ENCODE assay signal across 25 cellular contexts in the genomic region with DNA sequence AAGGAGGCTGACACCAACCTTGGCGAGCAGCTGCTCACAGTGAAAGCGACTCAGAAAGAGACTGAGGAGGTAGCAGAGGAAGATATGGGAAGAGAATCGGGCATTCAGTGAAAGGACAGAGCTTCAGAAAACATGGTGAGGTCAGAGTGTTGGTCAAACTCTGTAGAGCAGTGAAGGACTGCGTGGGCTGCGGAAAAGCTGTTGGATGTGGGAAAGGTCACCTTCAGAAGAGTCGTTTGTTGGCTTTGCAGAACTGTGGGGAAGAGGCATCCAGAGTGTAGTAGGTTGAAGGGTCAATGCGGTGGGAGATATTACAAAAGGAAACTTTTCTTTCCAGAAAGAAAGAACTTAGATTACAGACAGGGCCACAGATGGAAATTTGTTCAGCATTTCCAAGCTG. TPM values are rescaled to one million over a fixed set of nuclear protein-coding genes. Genes with fewer than 3 reads are reported as not detected.
"Had no signal": no experiment of that assay in that cellular context is flagged by ENCODE, and none has a peak within 500 bp of the region (broad histone marks: within the 10 kb centered on the region; RNA-seq: fewer than 3 reads in every experiment).

No MANE protein-coding gene starts in this region.

- H3K36me3 ChIP-seq: breast epithelium, neutrophil, pancreas, stomach had no signal

- DNase-seq: activated CD4-positive, alpha-beta T cell treated with anti-CD3 and anti-CD28 coated beads, Interleukin-2, amount 10 ng/mL, durations not matched to agents 24 days and 14 days; activated CD8-positive, alpha-beta T cell treated with anti-CD3 and anti-CD28 coated beads, Interleukin-2, amount 10 ng/mL, durations not matched to agents 7 days and 5 days; activated T-cell treated with anti-CD3 and anti-CD28 coated beads, Interleukin-2, amount 50 U/mL, for 24 hours; esophagus squamous epithelium; midbrain; pancreas; right lobe of liver; small intestine; stimulated activated CD4-positive, alpha-beta T cell treated with anti-CD3 and anti-CD28 coated beads, Interleukin-2, amount 100 ng/mL, for 24 hours; stomach; T-cell; trophoblast cell had no signal

- H3K27me3 ChIP-seq: ascending aorta, breast epithelium, esophagus squamous epithelium, neutrophil, pancreas, right lobe of liver, stomach had no signal

- H3K4me3 Mint-ChIP-seq: activated CD4-positive, alpha-beta T cell treated with anti-CD3 and anti-CD28 coated beads, Interleukin-2, amount 10 ng/mL, durations not matched to agents 24 days and 14 days; activated CD8-positive, alpha-beta T cell treated with anti-CD3 and anti-CD28 coated beads, Interleukin-2, amount 10 ng/mL, durations not matched to agents 7 days and 5 days; activated T-cell treated with anti-CD3 and anti-CD28 coated beads, Interleukin-2, amount 50 U/mL, for 24 hours; activated T-helper 17 cell treated with anti-CD3 and anti-CD28 coated beads, Interleukin-2, amount 50 U/mL, for 72 hours; central memory CD8-positive, alpha-beta T cell; natural killer cell treated with Interleukin-12 subunit alpha and Interleukin-12 subunit beta and Interleukin-15 and Interleukin-18, amount 100 ng/mL, for 72 hours; stimulated activated effector memory CD8-positive, alpha-beta T cell treated with anti-CD3 and anti-CD28 coated beads, Interleukin-12 subunit alpha, Interleukin-12 subunit beta, amount 100 ng/mL, for 72 hours; T-cell; T-helper 2 cell treated with Interferon-gamma antibody and Interleukin-4, amounts not matched to agents 5 μg/mL and 100 μg/mL, for 36 hours had no signal

- ATAC-seq: activated CD4-positive, CD25-positive, alpha-beta regulatory T cell treated with anti-CD3 and anti-CD28 coated beads, Interleukin-2, amount 50 U/mL, for 24 hours; activated CD8-positive, alpha-beta T cell treated with anti-CD3 and anti-CD28 coated beads, Interleukin-2, amount 10 ng/mL, durations not matched to agents 7 days and 5 days; activated naive CD4-positive, alpha-beta T cell treated with anti-CD3 and anti-CD28 coated beads, Interleukin-2, amount 50 U/mL, for 72 hours; activated T-helper 17 cell treated with anti-CD3 and anti-CD28 coated beads, Interleukin-2, amount 50 U/mL, for 72 hours; left lobe of liver; natural killer cell treated with Interleukin-12 subunit alpha and Interleukin-12 subunit beta and Interleukin-15 and Interleukin-18, amount 100 ng/mL, for 72 hours; pancreas; right lobe of liver; stimulated activated effector memory CD8-positive, alpha-beta T cell treated with anti-CD3 and anti-CD28 coated beads, Interleukin-12 subunit alpha, Interleukin-12 subunit beta, amount 100 ng/mL, for 72 hours; T-cell had no signal

- H3K27ac ChIP-seq: ascending aorta, coronary artery, neutrophil, pancreas, right lobe of liver, VCaP had no signal

- H3K4me1 ChIP-seq: breast epithelium, pancreas, right lobe of liver had no signal

- H3K9me3 Mint-ChIP-seq: activated CD4-positive, alpha-beta T cell treated with anti-CD3 and anti-CD28 coated beads, Interleukin-2, amount 10 ng/mL, durations not matched to agents 24 days and 14 days; activated T-cell treated with anti-CD3 and anti-CD28 coated beads, Interleukin-2, amount 50 U/mL, for 24 hours; activated T-helper 17 cell treated with anti-CD3 and anti-CD28 coated beads, Interleukin-2, amount 50 U/mL, for 72 hours; central memory CD8-positive, alpha-beta T cell; natural killer cell treated with Interleukin-12 subunit alpha and Interleukin-12 subunit beta and Interleukin-15 and Interleukin-18, amount 100 ng/mL, for 72 hours; stimulated activated effector memory CD8-positive, alpha-beta T cell treated with anti-CD3 and anti-CD28 coated beads, Interleukin-12 subunit alpha, Interleukin-12 subunit beta, amount 100 ng/mL, for 72 hours; T-cell; T-helper 2 cell treated with Interferon-gamma antibody and Interleukin-4, amounts not matched to agents 5 μg/mL and 100 μg/mL, for 36 hours had no signal

- H3K4me3 ChIP-seq: ascending aorta, breast epithelium, coronary artery, esophagus squamous epithelium, pancreas, right lobe of liver, stomach had no signal

- H3K4me1 Mint-ChIP-seq: activated CD4-positive, alpha-beta T cell treated with anti-CD3 and anti-CD28 coated beads, Interleukin-2, amount 10 ng/mL, durations not matched to agents 24 days and 14 days had no signal

- H3K36me3 Mint-ChIP-seq: activated naive CD4-positive, alpha-beta T cell treated with anti-CD3 and anti-CD28 coated beads, Interleukin-2, amount 50 U/mL, for 72 hours; natural killer cell treated with Interleukin-12 subunit alpha and Interleukin-12 subunit beta and Interleukin-15 and Interleukin-18, amount 100 ng/mL, for 72 hours; stimulated activated effector memory CD8-positive, alpha-beta T cell treated with anti-CD3 and anti-CD28 coated beads, Interleukin-12 subunit alpha, Interleukin-12 subunit beta, amount 100 ng/mL, for 72 hours; T-cell had no signal

- H3K9me3 ChIP-seq: ascending aorta, breast epithelium, esophagus squamous epithelium, neutrophil, pancreas, right lobe of liver, stomach had no signal

- H3K27ac Mint-ChIP-seq: activated CD4-positive, alpha-beta T cell treated with anti-CD3 and anti-CD28 coated beads, Interleukin-2, amount 10 ng/mL, durations not matched to agents 24 days and 14 days; activated CD8-positive, alpha-beta T cell treated with anti-CD3 and anti-CD28 coated beads, Interleukin-2, amount 10 ng/mL, durations not matched to agents 7 days and 5 days; activated naive CD4-positive, alpha-beta T cell treated with anti-CD3 and anti-CD28 coated beads, Interleukin-2, amount 50 U/mL, for 72 hours; activated T-cell treated with anti-CD3 and anti-CD28 coated beads, Interleukin-2, amount 50 U/mL, for 24 hours; activated T-helper 17 cell treated with anti-CD3 and anti-CD28 coated beads, Interleukin-2, amount 50 U/mL, for 72 hours; natural killer cell treated with Interleukin-12 subunit alpha and Interleukin-12 subunit beta and Interleukin-15 and Interleukin-18, amount 100 ng/mL, for 72 hours; stimulated activated effector memory CD8-positive, alpha-beta T cell treated with anti-CD3 and anti-CD28 coated beads, Interleukin-12 subunit alpha, Interleukin-12 subunit beta, amount 100 ng/mL, for 72 hours; T-cell; T-helper 2 cell treated with Interferon-gamma antibody and Interleukin-4, amounts not matched to agents 5 μg/mL and 100 μg/mL, for 36 hours had no signal

- H3K27me3 Mint-ChIP-seq: activated T-cell treated with anti-CD3 and anti-CD28 coated beads, Interleukin-2, amount 50 U/mL, for 24 hours; T-cell had no signal

RNA-seq across cellular contexts. Expression of gene AFAP1L1, which starts 58.4 kb away (rescaled TPM):
- total RNA-seq: activated CD4-positive, alpha-beta T cell treated with anti-CD3 and anti-CD28 coated beads, Interleukin-2, amount 10 ng/mL, durations not matched to agents 24 days and 14 days; activated CD8-positive, alpha-beta T cell treated with anti-CD3 and anti-CD28 coated beads, Interleukin-2, amount 10 ng/mL, durations not matched to agents 7 days and 5 days had no signal
